Comparison of ENCODE assay signal across 19 cellular contexts in the genomic region with DNA sequence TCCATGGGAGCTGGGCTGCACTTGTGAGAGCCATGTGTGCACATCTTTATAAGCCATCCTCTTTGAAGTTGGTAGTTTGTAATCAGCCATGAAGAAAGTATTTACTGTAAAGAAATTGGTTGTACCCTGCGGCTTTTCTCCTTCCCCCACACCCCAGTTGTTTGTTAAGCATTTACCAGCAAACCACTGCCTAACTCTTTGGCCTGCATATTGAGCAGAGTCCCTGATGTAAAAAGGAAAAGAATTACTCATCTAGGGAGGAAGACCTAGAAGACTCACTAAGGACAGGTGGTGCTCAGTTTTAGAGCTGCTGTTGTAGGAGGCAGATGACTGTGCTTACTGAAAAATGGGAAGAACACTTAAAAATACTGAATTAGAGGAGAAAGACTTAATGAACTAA.
DNase-seq lines count a peak whose midpoint lies in the region; ATAC-seq and TF ChIP-seq lines count a peak whose summit lies in the region.
"Had no signal": no experiment of that assay in that cellular context is flagged by ENCODE, and none has a peak within 500 bp of the region (broad histone marks: within the 10 kb centered on the region; RNA-seq: fewer than 3 reads in every experiment).

No MANE protein-coding gene starts in this region.

- peak overlapping the region; percentile 36 for H3K4me2 ChIP-seq in OCI-LY3 (ENCODE audit: low read length)

- no peaks in the 10 kb centered on the region for H4K20me1 ChIP-seq in OCI-LY3 (ENCODE audit: insufficient read depth, low read length)

- peak; percentile 57 for ATAC-seq in HG02852 (IDR thresholded peaks at IDR 0.05; ENCODE audit: unreplicated experiment)
- ATAC-seq: heart left ventricle, lower lobe of right lung had no signal

- H3K9me3 ChIP-seq in OCI-LY3 (ENCODE audit: insufficient read depth, low read length), result 0 out of 2 replicates have a peak, but pooled peaks cover 4% of the 10 kb centered on the region
- H3K9me3 ChIP-seq: lower lobe of right lung, uterus had no signal

- H3K4me1 ChIP-seq in OCI-LY3 (ENCODE audit: low read length), result peaks cover 20% of the 10 kb centered on the region
- H3K4me1 ChIP-seq: heart left ventricle, lower lobe of right lung, uterus had no signal

- H3K4me3 ChIP-seq in OCI-LY3 (ENCODE audit: low read length), result no peak overlapping the region
- H3K4me3 ChIP-seq: heart left ventricle, lower lobe of right lung, uterus had no signal

- DNase-seq in NCI-H524 (lab: John Stamatoyannopoulos, UW) (peak; percentile 15 to 58), NCI-H524 treated with DMSO at 0.1 percent for 48 hours (lab: John Stamatoyannopoulos, UW) (no peak), renal cortical epithelial cell (ENCODE audit: low read depth) (peak; percentile 92), NCI-H446 treated with DMSO at 0.1 percent for 48 hours (lab: John Stamatoyannopoulos, UW) (no peak), NOMO-1 treated with DMSO at 0.1 percent for 48 hours (lab: John Stamatoyannopoulos, UW; ENCODE audit: unreplicated experiment) (no peak)
- DNase-seq in stimulated activated CD4-positive, alpha-beta T cell treated with anti-CD3 and anti-CD28 coated beads, Interleukin-12 subunit alpha, Interleukin-12 subunit beta, amount 100 ng/mL, for 4 hours, result no peak
- DNase-seq: 8988T; activated CD4-positive, alpha-beta T cell treated with anti-CD3 and anti-CD28 coated beads, Interleukin-2, amount 50 U/mL, for 4 hours; activated naive CD4-positive, alpha-beta T cell treated with anti-CD3 and anti-CD28 coated beads, Interleukin-2, amount 50 U/mL, for 16 hours; aorta; heart left ventricle; lower lobe of right lung; NCI-H1105; NCI-H526; OCI-M1; SHP77 treated with DMSO at 0.1 percent for 48 hours; uterus had no signal

- H3K9ac ChIP-seq in OCI-LY3 (ENCODE audit: low read length), result no peak overlapping the region

- H3K79me2 ChIP-seq in OCI-LY3 (ENCODE audit: low read length), result no peaks in the 10 kb centered on the region

- peak overlapping the region; percentile 40 for H3K27ac ChIP-seq in OCI-LY3 (ENCODE audit: low read length)
- H3K27ac ChIP-seq: heart left ventricle, lower lobe of right lung, uterus had no signal

- no peaks in the 10 kb centered on the region for H3K27me3 ChIP-seq in OCI-LY3 (ENCODE audit: low read depth, low read length)
- H3K27me3 ChIP-seq: heart left ventricle, uterus had no signal

- H2AFZ ChIP-seq in OCI-LY3 (ENCODE audit: low read depth, low read length), result no peak overlapping the region

- no peak for TF ChIP-seq CTCF in OCI-LY3 (IDR thresholded peaks at IDR 0.05; ENCODE audit: low read depth, low read length)

- peaks cover 8% of the 10 kb centered on the region for H3K36me3 ChIP-seq in OCI-LY3 (replicated peaks; ENCODE audit: low read depth, low read length)
- H3K36me3 ChIP-seq: lower lobe of right lung, uterus had no signal

Comparison
In these comparisons a context has a peak if more than half of its experiments do, and no peak if none do; other contexts are left out.
1. DNase-seq: peak in NCI-H524 (2 of 2) and renal cortical epithelial cell (single experiment); none in NCI-H524 treated with DMSO at 0.1 percent for 48 hours (single experiment), NCI-H446 treated with DMSO at 0.1 percent for 48 hours (single experiment), stimulated activated CD4-positive, alpha-beta T cell treated with anti-CD3 and anti-CD28 coated beads, Interleukin-12 subunit alpha, Interleukin-12 subunit beta, amount 100 ng/mL, for 4 hours (single experiment) and NOMO-1 treated with DMSO at 0.1 percent for 48 hours (single experiment).